ENCODE assay signal across 14 cellular contexts in the genomic region with DNA sequence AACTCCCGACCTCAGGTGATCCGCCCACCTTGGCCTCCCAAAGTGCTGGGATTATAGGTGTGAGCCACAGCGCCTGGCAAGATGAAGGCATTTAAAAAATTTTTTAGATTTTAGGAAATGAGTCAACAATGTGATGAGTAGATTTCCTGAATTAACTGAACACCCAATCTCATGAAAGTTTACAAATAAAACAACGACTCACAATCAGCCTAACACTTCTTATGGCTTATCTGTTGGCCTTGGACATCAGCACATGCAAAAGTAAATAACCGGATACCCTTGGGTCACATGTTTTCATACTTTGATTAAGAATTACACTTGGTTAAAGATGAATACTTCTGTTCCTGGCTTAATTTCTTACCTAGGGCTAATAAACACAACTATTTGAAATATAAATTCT. TPM values are rescaled to one million over a fixed set of nuclear protein-coding genes. Genes with fewer than 3 reads are reported as not detected.
DNase-seq lines count a peak whose midpoint lies in the region; ATAC-seq and TF ChIP-seq lines count a peak whose summit lies in the region.
"Had no signal": no experiment of that assay in that cellular context is flagged by ENCODE, and none has a peak within 500 bp of the region (broad histone marks: within the 10 kb centered on the region; RNA-seq: fewer than 3 reads in every experiment).

No MANE protein-coding gene starts in this region.

- H3K36me3 ChIP-seq in esophagus muscularis mucosa: peaks cover 0 to 6% (median 0%) of the 10 kb centered on the region in 4 donors
- no peaks in the 10 kb centered on the region for H3K36me3 ChIP-seq in psoas muscle (ENCODE audit: insufficient read depth in 1 of 2, low read depth in 1 of 2)
- no peaks in the 10 kb centered on the region for H3K36me3 ChIP-seq in ovary
- H3K36me3 ChIP-seq in CD8-positive, alpha-beta T cell (ENCODE audit: insufficient read depth, low read length): no peaks in the 10 kb centered on the region
- H3K36me3 ChIP-seq: BLaER1 had no signal

- CTCF ChIA-PET in CD8-positive, alpha-beta T cell (lab: Charles Lee): no interaction called here

- POLR2A ChIA-PET in CD8-positive, alpha-beta T cell (lab: Charles Lee): no interaction called here

- no peak for ATAC-seq in psoas muscle
- no peak for ATAC-seq in HG03354 (IDR thresholded peaks at IDR 0.05; ENCODE audit: poor library complexity, severe bottlenecking, unreplicated experiment)
- ATAC-seq in GM18517 (IDR thresholded peaks at IDR 0.05; ENCODE audit: unreplicated experiment): no peak
- no peak for ATAC-seq in CD8-positive, alpha-beta T cell
- ATAC-seq: activated CD4-positive, CD25-positive, alpha-beta regulatory T cell treated with anti-CD3 and anti-CD28 coated beads, Interleukin-2, amount 50 U/mL, for 24 hours had no signal

- 72% methylated on average over 5 of the region's 5 CpGs for WGBS in esophagus muscularis mucosa
- WGBS in psoas muscle, 3 donors: 63 to 73% (median 70%) methylated on average over 5 of the region's 5 CpGs
- 43 to 53% (median 48%) methylated on average over 5 of the region's 5 CpGs for WGBS in ovary, 3 donors

- TF ChIP-seq CTCF in esophagus muscularis mucosa (IDR thresholded peaks at IDR 0.05) (no peak), psoas muscle (IDR thresholded peaks at IDR 0.05) (no peak), ovary (IDR thresholded peaks at IDR 0.05) (no peak)
- no peak for TF ChIP-seq CTCF in CD8-positive, alpha-beta T cell (IDR thresholded peaks at IDR 0.05)

- H3K27ac ChIP-seq in esophagus muscularis mucosa (replicated peaks in 1 of 4): peak overlapping the region; percentile 91 to 93 (median 92)
- H3K27ac ChIP-seq in psoas muscle: no peak overlapping the region
- no peak overlapping the region for H3K27ac ChIP-seq in ovary
- no peak overlapping the region for H3K27ac ChIP-seq in CD8-positive, alpha-beta T cell (ENCODE audit: low read depth, low read length)
- H3K27ac ChIP-seq: BLaER1 had no signal

- no peaks in the 10 kb centered on the region for H3K36me3 Mint-ChIP-seq in CD8-positive, alpha-beta T cell
- H3K36me3 Mint-ChIP-seq: naive B cell had no signal

- H3K9me3 ChIP-seq in esophagus muscularis mucosa (no peaks in the 10 kb centered on the region), psoas muscle (no peaks in the 10 kb centered on the region), ovary (no peaks in the 10 kb centered on the region)
- H3K9me3 ChIP-seq in CD8-positive, alpha-beta T cell (ENCODE audit: low read length): no peaks in the 10 kb centered on the region
- H3K9me3 ChIP-seq: BLaER1 had no signal

- H3K27me3 Mint-ChIP-seq in CD8-positive, alpha-beta T cell (ENCODE audit: low read depth): peaks cover 39% of the 10 kb centered on the region

- no peak overlapping the region for H3K4me3 Mint-ChIP-seq in CD8-positive, alpha-beta T cell
- H3K4me3 Mint-ChIP-seq: dendritic cell treated with granulocyte-macrophage colony-stimulating factor and Interleukin-4, amounts not matched to agents 40 ng/mL and 50 ng/mL, for 4 days had no signal

- H3K4me3 ChIP-seq in esophagus muscularis mucosa: peak overlapping the region in 3 of 4 donors; percentile 70 to 84 (median 75)
- H3K4me3 ChIP-seq in psoas muscle: peak overlapping the region; percentile 91
- H3K4me3 ChIP-seq in ovary: no peak overlapping the region
- no peak overlapping the region for H3K4me3 ChIP-seq in CD8-positive, alpha-beta T cell (ENCODE audit: low read depth, low read length)
- H3K4me3 ChIP-seq: BLaER1 had no signal

- peak; percentile 37 for DNase-seq in GM03348 (ENCODE audit: low spot score)
- peak; percentile 47 for DNase-seq in RPMI7951 (ENCODE audit: low read depth)
- no peak for DNase-seq in esophagus muscularis mucosa (ENCODE audit: extremely low spot score)
- no peak for DNase-seq in psoas muscle
- DNase-seq in ovary: no peak
- no peak for DNase-seq in CD8-positive, alpha-beta T cell
- DNase-seq: DMS79; naive B cell; stimulated activated naive CD4-positive, alpha-beta T cell treated with Interleukin-2 at 50 U/mL for 16 hours had no signal

- intact Hi-C loops in esophagus muscularis mucosa (cut with DNase I) (loop anchor here (5.0 kb wide), 1 partner anchor 63 kb away; no protein-coding TSS in a partner anchor), psoas muscle (cut with DNase I) (loop anchor here (5.0 to 10.0 kb wide), 5 partner anchors 63 to 405 kb away; a partner anchor contains a TSS), ovary (cut with DNase I) (loop anchor here in 3 of 4 donors (5.0 to 10.0 kb wide), 4 partner anchors 53 to 295 kb away; no protein-coding TSS in a partner anchor)
- intact Hi-C loops in CD8-positive, alpha-beta T cell (cut with DNase I, micrococcal nuclease): no loop called here

- H3K4me1 Mint-ChIP-seq in CD8-positive, alpha-beta T cell (ENCODE audit: low read depth): peaks cover 20% of the 10 kb centered on the region

- TF ChIP-seq EP300 in esophagus muscularis mucosa (IDR thresholded peaks at IDR 0.05) (no peak), ovary (IDR thresholded peaks at IDR 0.05) (no peak)

- H3K27ac Mint-ChIP-seq in CD8-positive, alpha-beta T cell: no peak overlapping the region
- H3K27ac Mint-ChIP-seq: dendritic cell treated with granulocyte-macrophage colony-stimulating factor and Interleukin-4, amounts not matched to agents 40 ng/mL and 50 ng/mL, for 4 days; naive B cell had no signal

- TF ChIP-seq POLR2A in esophagus muscularis mucosa (IDR thresholded peaks at IDR 0.05; ENCODE audit: low read depth) (no peak), ovary (IDR thresholded peaks at IDR 0.05) (no peak)

- peaks cover 16 to 57% (median 32%) of the 10 kb centered on the region in 4 donors for H3K4me1 ChIP-seq in esophagus muscularis mucosa
- H3K4me1 ChIP-seq in psoas muscle: peaks cover 19% of the 10 kb centered on the region
- H3K4me1 ChIP-seq in ovary (ENCODE audit: insufficient read depth): peaks cover 6% of the 10 kb centered on the region
- H3K4me1 ChIP-seq in CD8-positive, alpha-beta T cell (ENCODE audit: insufficient read depth, low read length): peaks cover 16% of the 10 kb centered on the region

- H3K27me3 ChIP-seq in esophagus muscularis mucosa: no peaks in the 10 kb centered on the region
- H3K27me3 ChIP-seq in psoas muscle (ENCODE audit: insufficient read depth in 3 of 3, low read length in 2 of 3): no peaks in the 10 kb centered on the region
- no peaks in the 10 kb centered on the region for H3K27me3 ChIP-seq in ovary
- H3K27me3 ChIP-seq in CD8-positive, alpha-beta T cell (ENCODE audit: insufficient read depth, low read length): peaks cover 21% of the 10 kb centered on the region

- H3K9me3 Mint-ChIP-seq in CD8-positive, alpha-beta T cell: no peaks in the 10 kb centered on the region
- H3K9me3 Mint-ChIP-seq: dendritic cell treated with granulocyte-macrophage colony-stimulating factor and Interleukin-4, amounts not matched to agents 40 ng/mL and 50 ng/mL, for 4 days; naive B cell had no signal

RNA-seq across cellular contexts. Expression of a gene that starts 3.0 kb away (rescaled TPM):
- total RNA-seq in RPMI7951 (2014; rRNA removed; shearing (Covaris generic)): 174 and 213 TPM in 2 replicates
- 100 to 1,000 TPM; 108 to 118 (median 111) TPM for total RNA-seq in esophagus muscularis mucosa
- 10 to 100 TPM; 18.6 to 25.1 (median 20.3) TPM for total RNA-seq in psoas muscle
- 10 to 100 TPM in 1 of 3 donors, 1 to 10 TPM in 2; 8.9 to 15.2 (median 9.0) TPM for polyA plus RNA-seq in psoas muscle
- 10 to 100 TPM; 50.6 to 84.4 (median 68.0) TPM for total RNA-seq in ovary
- polyA plus RNA-seq in ovary: 100 to 1,000 TPM in 1 of 2 donors, 10 to 100 TPM in 1; 41.0 to 121 TPM
- total RNA-seq in CD8-positive, alpha-beta T cell: not detected

Comparison
In these comparisons a context has a peak if more than half of its experiments do, and no peak if none do; other contexts are left out.
1. DNase-seq: peak in GM03348 (single experiment) and RPMI7951 (single experiment); none in esophagus muscularis mucosa (single experiment), psoas muscle (0 of 2), ovary (0 of 5) and CD8-positive, alpha-beta T cell (0 of 7).
2. H3K27ac ChIP-seq: peak in esophagus muscularis mucosa (4 of 4); none in psoas muscle (single experiment), ovary (0 of 2) and CD8-positive, alpha-beta T cell (single experiment).
3. H3K4me3 ChIP-seq: peak in esophagus muscularis mucosa (3 of 4) and psoas muscle (single experiment); none in ovary (single experiment) and CD8-positive, alpha-beta T cell (single experiment).
4. RNA of a gene that starts 3.0 kb away (total RNA-seq): 174 to 213 TPM in RPMI7951, 108 to 118 TPM in esophagus muscularis mucosa, 50.6 to 84.4 TPM in ovary and 18.6 to 25.1 TPM in psoas muscle; not detected in CD8-positive, alpha-beta T cell; every median in the first group is over 10 times any median in the second.
5. intact Hi-C loops: an anchor here in esophagus muscularis mucosa (5.0 kb wide), psoas muscle (5.0 to 10.0 kb wide) and ovary (5.0 to 10.0 kb wide); none called in CD8-positive, alpha-beta T cell.